ENCODE assay signal across 9 cellular contexts in the genomic region with DNA sequence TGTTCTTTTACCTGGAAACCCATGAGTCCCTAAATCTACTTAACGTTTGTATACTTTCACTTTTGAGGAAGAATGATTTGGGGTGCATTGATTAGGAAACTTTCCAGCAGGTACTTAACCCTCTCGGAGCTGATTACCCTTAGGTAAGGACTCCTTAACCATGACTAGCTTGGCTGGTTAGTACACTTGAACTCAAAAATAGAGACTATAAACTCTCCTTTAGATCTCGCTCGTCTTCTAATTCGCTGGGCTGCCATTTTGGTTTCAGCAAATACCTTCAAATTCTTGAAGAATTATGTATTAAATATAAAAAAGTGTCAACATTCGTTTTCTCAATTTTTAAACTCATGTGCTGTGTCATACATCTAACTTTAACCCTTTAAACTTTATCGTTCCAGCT. TPM values are rescaled to one million over a fixed set of nuclear protein-coding genes. Genes with fewer than 3 reads are reported as not detected.
A peak's percentile ranks its signal among the peaks of the same experiment; 100 is the strongest.
DNase-seq lines count a peak whose midpoint lies in the region; ATAC-seq and TF ChIP-seq lines count a peak whose summit lies in the region.
"Had no signal": no experiment of that assay in that cellular context is flagged by ENCODE, and none has a peak within 500 bp of the region (broad histone marks: within the 10 kb centered on the region; RNA-seq: fewer than 3 reads in every experiment).

No MANE protein-coding gene starts in this region.

- peaks cover 8% of the 10 kb centered on the region for H3K36me3 Mint-ChIP-seq in activated CD4-positive, alpha-beta T cell treated with anti-CD3 and anti-CD28 coated beads, Interleukin-2, amount 10 ng/mL, durations not matched to agents 24 days and 14 days (ENCODE audit: low read depth)
- H3K36me3 Mint-ChIP-seq in activated T-helper 1 cell treated with anti-CD3 and anti-CD28 coated beads, Interleukin-12 subunit alpha, Interleukin-12 subunit beta, Interleukin-2, Interleukin-4 antibody, amounts not matched to agents 30 ng/mL and 10 ng/mL and 1 ng/mL, durations not matched to agents 14 hours and 24 hours and 36 hours (ENCODE audit: low read depth) = peaks cover 9% of the 10 kb centered on the region

- no peaks in the 10 kb centered on the region for H3K27me3 Mint-ChIP-seq in activated CD4-positive, alpha-beta T cell treated with anti-CD3 and anti-CD28 coated beads, Interleukin-2, amount 10 ng/mL, durations not matched to agents 24 days and 14 days
- H3K27me3 Mint-ChIP-seq in activated T-helper 1 cell treated with anti-CD3 and anti-CD28 coated beads, Interleukin-12 subunit alpha, Interleukin-12 subunit beta, Interleukin-2, Interleukin-4 antibody, amounts not matched to agents 30 ng/mL and 10 ng/mL and 1 ng/mL, durations not matched to agents 14 hours and 24 hours and 36 hours (ENCODE audit: insufficient read depth) = no peaks in the 10 kb centered on the region

- H3K36me3 ChIP-seq in iPS-20b (ENCODE audit: insufficient read depth, low read depth, low read length) = peaks cover 47% of the 10 kb centered on the region
- H3K36me3 ChIP-seq in thoracic aorta = no peaks in the 10 kb centered on the region

- H3K4me1 Mint-ChIP-seq in activated CD4-positive, alpha-beta T cell treated with anti-CD3 and anti-CD28 coated beads, Interleukin-2, amount 10 ng/mL, durations not matched to agents 24 days and 14 days = peaks cover 23% of the 10 kb centered on the region
- H3K4me1 Mint-ChIP-seq in activated T-helper 1 cell treated with anti-CD3 and anti-CD28 coated beads, Interleukin-12 subunit alpha, Interleukin-12 subunit beta, Interleukin-2, Interleukin-4 antibody, amounts not matched to agents 30 ng/mL and 10 ng/mL and 1 ng/mL, durations not matched to agents 14 hours and 24 hours and 36 hours (ENCODE audit: low read depth) = peaks cover 34% of the 10 kb centered on the region

- H3K27ac ChIP-seq in iPS-20b (ENCODE audit: low read length) (no peak overlapping the region), thoracic aorta (peak overlapping the region in 1 of 2 donors; percentile 96)

- peak; percentile 55 for DNase-seq in activated CD4-positive, alpha-beta T cell treated with anti-CD3 and anti-CD28 coated beads, Interleukin-2, amount 10 ng/mL, durations not matched to agents 24 days and 14 days
- DNase-seq in activated CD4-positive, alpha-beta T cell treated with anti-CD3 and anti-CD28 coated beads for 4 hours = no peak
- DNase-seq in activated T-helper 1 cell treated with anti-CD3 and anti-CD28 coated beads, Interleukin-12 subunit alpha, Interleukin-12 subunit beta, Interleukin-2, Interleukin-4 antibody, amounts not matched to agents 30 ng/mL and 10 ng/mL and 1 ng/mL, durations not matched to agents 14 hours and 24 hours and 36 hours (ENCODE audit: low spot score) = no peak
- DNase-seq in thoracic aorta (ENCODE audit: low spot score) (no peak), NCI-H187 (lab: John Stamatoyannopoulos, UW) (no peak), GM03348 (ENCODE audit: low spot score) (no peak), anterior cingulate cortex (lab: John Stamatoyannopoulos, UW) (no peak)
- DNase-seq: SHP77 treated with DMSO at 0.1 percent for 48 hours had no signal

- peak overlapping the region; percentile 92 for H3K4me3 Mint-ChIP-seq in activated CD4-positive, alpha-beta T cell treated with anti-CD3 and anti-CD28 coated beads, Interleukin-2, amount 10 ng/mL, durations not matched to agents 24 days and 14 days
- H3K4me3 Mint-ChIP-seq in activated T-helper 1 cell treated with anti-CD3 and anti-CD28 coated beads, Interleukin-12 subunit alpha, Interleukin-12 subunit beta, Interleukin-2, Interleukin-4 antibody, amounts not matched to agents 30 ng/mL and 10 ng/mL and 1 ng/mL, durations not matched to agents 14 hours and 24 hours and 36 hours = peak overlapping the region; percentile 89

- H3K27me3 ChIP-seq in iPS-20b (ENCODE audit: insufficient read depth, low read length) (no peaks in the 10 kb centered on the region), thoracic aorta (replicated peaks; ENCODE audit: insufficient read depth) (no peaks in the 10 kb centered on the region)

- no peak for TF ChIP-seq CTCF in thoracic aorta (IDR thresholded peaks at IDR 0.05)

- intact Hi-C loops in activated CD4-positive, alpha-beta T cell treated with anti-CD3 and anti-CD28 coated beads, Interleukin-2, amount 10 ng/mL, durations not matched to agents 24 days and 14 days (cut with micrococcal nuclease) = loop anchor here (10.0 kb wide), 2 partner anchors 72 to 442 kb away; a partner anchor contains a TSS
- intact Hi-C loops in activated T-helper 1 cell treated with anti-CD3 and anti-CD28 coated beads, Interleukin-12 subunit alpha, Interleukin-12 subunit beta, Interleukin-2, Interleukin-4 antibody, amounts not matched to agents 30 ng/mL and 10 ng/mL and 1 ng/mL, durations not matched to agents 14 hours and 24 hours and 36 hours (cut with micrococcal nuclease) = loop anchor here (1.0 to 10.0 kb wide), 5 partner anchors 28 to 992 kb away; a partner anchor contains a TSS

- ATAC-seq in thoracic aorta (ENCODE audit: insufficient number of reproducible peaks, low FRiP score, low read depth) = no peak

- H3K27ac Mint-ChIP-seq in activated CD4-positive, alpha-beta T cell treated with anti-CD3 and anti-CD28 coated beads, Interleukin-2, amount 10 ng/mL, durations not matched to agents 24 days and 14 days = peak overlapping the region; percentile 90
- H3K27ac Mint-ChIP-seq in activated T-helper 1 cell treated with anti-CD3 and anti-CD28 coated beads, Interleukin-12 subunit alpha, Interleukin-12 subunit beta, Interleukin-2, Interleukin-4 antibody, amounts not matched to agents 30 ng/mL and 10 ng/mL and 1 ng/mL, durations not matched to agents 14 hours and 24 hours and 36 hours = peak overlapping the region; percentile 84

- peak overlapping the region; percentile 97 for H3K4me3 ChIP-seq in iPS-20b (ENCODE audit: low read length)
- H3K4me3 ChIP-seq in thoracic aorta = peak overlapping the region; percentile 81

- H3K4me1 ChIP-seq in iPS-20b (ENCODE audit: insufficient read depth, low read length) (peaks cover 12% of the 10 kb centered on the region; the same call in 1 of the 2 replicates), thoracic aorta (ENCODE audit: control insufficient read depth in 1 of 2, low read depth in 2 of 2) (peaks cover 4 to 10% of the 10 kb centered on the region in 2 donors)

- no peaks in the 10 kb centered on the region for H3K9me3 ChIP-seq in iPS-20b (ENCODE audit: insufficient read depth, low read depth, low read length)
- no peaks in the 10 kb centered on the region for H3K9me3 ChIP-seq in thoracic aorta

- H3K9me3 Mint-ChIP-seq in activated CD4-positive, alpha-beta T cell treated with anti-CD3 and anti-CD28 coated beads, Interleukin-2, amount 10 ng/mL, durations not matched to agents 24 days and 14 days = no peaks in the 10 kb centered on the region
- no peaks in the 10 kb centered on the region for H3K9me3 Mint-ChIP-seq in activated T-helper 1 cell treated with anti-CD3 and anti-CD28 coated beads, Interleukin-12 subunit alpha, Interleukin-12 subunit beta, Interleukin-2, Interleukin-4 antibody, amounts not matched to agents 30 ng/mL and 10 ng/mL and 1 ng/mL, durations not matched to agents 14 hours and 24 hours and 36 hours

- peak overlapping the region; percentile 94 for H3K9ac ChIP-seq in iPS-20b (ENCODE audit: low read depth, low read length)

RNA-seq across cellular contexts. Expression of a gene that starts 2.0 kb away (rescaled TPM):
- total RNA-seq in activated CD4-positive, alpha-beta T cell treated with anti-CD3 and anti-CD28 coated beads, Interleukin-2, amount 10 ng/mL, durations not matched to agents 24 days and 14 days = 49.8 and 50.3 TPM in 2 replicates
- 50.4 and 53.5 TPM in 2 replicates for total RNA-seq in activated T-helper 1 cell treated with anti-CD3 and anti-CD28 coated beads, Interleukin-12 subunit alpha, Interleukin-12 subunit beta, Interleukin-2, Interleukin-4 antibody, amounts not matched to agents 30 ng/mL and 10 ng/mL and 1 ng/mL, durations not matched to agents 14 hours and 24 hours and 36 hours
- total RNA-seq in thoracic aorta = 10 to 100 TPM; 81.4 to 87.8 TPM
